ENCODE assay signal across 8 cellular contexts in the genomic region with DNA sequence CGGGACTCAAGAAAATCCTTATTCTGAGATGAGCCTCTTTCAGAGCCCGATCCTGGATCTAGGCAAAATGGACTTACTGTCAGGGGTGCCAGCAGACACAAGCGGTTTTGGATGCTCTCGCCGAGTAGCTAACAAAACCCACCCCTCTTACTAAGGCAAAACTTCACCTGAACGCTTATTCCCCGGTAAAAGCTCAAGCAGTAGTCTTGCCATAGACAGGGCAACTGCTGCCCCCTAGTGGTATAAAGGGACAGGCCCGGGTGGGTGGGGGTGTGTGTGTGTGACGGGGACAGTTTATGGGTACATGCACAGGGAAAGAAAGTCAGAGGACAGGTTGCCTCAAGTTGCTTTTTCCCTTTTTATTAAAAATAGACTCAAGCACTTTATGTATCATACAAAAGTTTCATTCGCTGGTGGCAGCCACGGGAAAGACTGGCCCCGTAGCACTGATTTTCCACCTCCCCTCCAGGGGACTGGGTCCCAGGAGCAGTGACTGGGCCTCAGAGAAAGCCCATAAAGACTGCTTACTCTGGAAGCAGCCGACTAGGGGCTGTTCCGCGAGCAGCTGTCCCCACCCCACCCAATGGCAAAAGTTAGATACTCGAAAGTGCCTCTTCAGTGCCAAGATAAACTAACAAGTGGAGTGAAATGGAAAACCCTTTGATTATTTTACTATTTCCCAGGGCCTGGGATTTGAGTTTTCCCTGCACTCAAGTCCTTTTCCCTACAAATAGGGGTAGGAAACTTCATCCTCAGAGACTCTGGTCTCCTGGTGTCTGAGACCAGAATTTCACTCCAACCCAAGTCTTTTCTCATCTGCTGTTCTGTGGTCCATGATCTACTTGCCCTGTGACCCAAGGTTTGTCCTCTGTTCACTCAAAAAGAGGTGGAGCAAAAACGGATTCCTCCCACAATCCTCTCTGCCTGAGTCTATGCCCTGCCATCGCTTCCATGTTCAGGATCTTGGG. TPM values are rescaled to one million over a fixed set of nuclear protein-coding genes. Genes with fewer than 3 reads are reported as not detected.
DNase-seq lines count a peak whose midpoint lies in the region; ATAC-seq and TF ChIP-seq lines count a peak whose summit lies in the region.

No MANE protein-coding gene starts in this region.

- H3K27me3 Mint-ChIP-seq in WTC11 (ENCODE audit: low read depth) = peaks cover 14% of the 10 kb centered on the region

- CTCF ChIA-PET in WTC11 (lab: Charles Lee) = interaction anchor here (0.6 to 7.6 kb wide), 61 partner anchors 9 to 396 kb away, joined by 3 to 363 read pairs (median 5); a partner anchor contains a TSS

- POLR2A ChIA-PET in WTC11 (lab: Charles Lee) = interaction anchor here (0.7 to 2.4 kb wide), 11 partner anchors 21 to 153 kb away, joined by 3 to 31 read pairs (median 4); a partner anchor contains a TSS

- no peaks in the 10 kb centered on the region for H3K9me3 Mint-ChIP-seq in WTC11

- DNase-seq in NCI-H2029 treated with DMSO at 0.1 percent for 48 hours (lab: John Stamatoyannopoulos, UW) (peak; percentile 32), WTC11 (ENCODE audit: low spot score) (peak; percentile 96), caudate nucleus (lab: John Stamatoyannopoulos, UW) (peak in 56 of 61 donors; percentile 9 to 87 (median 60)), left kidney (ENCODE audit: low read depth, low spot score) (peak; percentile 93), cortex of kidney (lab: John Stamatoyannopoulos, UW) (no peak)
- DNase-seq in stimulated activated CD4-positive, alpha-beta T cell treated with anti-CD3 and anti-CD28 coated beads, Interleukin-4, amount 100 ng/mL, for 4 hours = peak; percentile 77 to 82

- peaks cover 36% of the 10 kb centered on the region for H3K36me3 Mint-ChIP-seq in WTC11

- peak; percentile 56 for ATAC-seq in HG02588 (IDR thresholded peaks at IDR 0.05; ENCODE audit: unreplicated experiment)
- ATAC-seq in WTC11 = peak; percentile 32

- peak; percentile 53 for TF ChIP-seq CTCF in GM12801 (IDR thresholded peaks at IDR 0.05; ENCODE audit: extremely low read depth, insufficient read length)
- TF ChIP-seq CTCF in WTC11 (IDR thresholded peaks at IDR 0.05) = peak; percentile 92

- peaks cover 94% of the 10 kb centered on the region for H3K4me1 Mint-ChIP-seq in WTC11

- H3K27ac ChIP-seq in caudate nucleus (ENCODE audit: low read depth, low read length) = no peak overlapping the region

- H3K4me3 Mint-ChIP-seq in WTC11 = peak overlapping the region; percentile 80

- peak overlapping the region; percentile 92 for H3K27ac Mint-ChIP-seq in WTC11

TF ChIP-seq in WTC11, 78 proteins besides CTCF, POLR2A, EP300 and RAD21:
- TF ChIP-seq RORB (CRISPR knock-in tag; IDR thresholded peaks at IDR 0.05) (no peak), ESRRA (CRISPR knock-in tag; IDR thresholded peaks at IDR 0.05; ENCODE audit: borderline replicate concordance) (no peak), ZNF138 (CRISPR knock-in tag; conservative IDR thresholded peaks at IDR 0.05) (no peak), ELF4 (CRISPR knock-in tag; IDR thresholded peaks at IDR 0.05; ENCODE audit: low read depth) (no peak), EMX1 (CRISPR knock-in tag; IDR thresholded peaks at IDR 0.05) (no peak; the same call in 1 of the 2 replicates)
- TF ChIP-seq, protein P1, sequence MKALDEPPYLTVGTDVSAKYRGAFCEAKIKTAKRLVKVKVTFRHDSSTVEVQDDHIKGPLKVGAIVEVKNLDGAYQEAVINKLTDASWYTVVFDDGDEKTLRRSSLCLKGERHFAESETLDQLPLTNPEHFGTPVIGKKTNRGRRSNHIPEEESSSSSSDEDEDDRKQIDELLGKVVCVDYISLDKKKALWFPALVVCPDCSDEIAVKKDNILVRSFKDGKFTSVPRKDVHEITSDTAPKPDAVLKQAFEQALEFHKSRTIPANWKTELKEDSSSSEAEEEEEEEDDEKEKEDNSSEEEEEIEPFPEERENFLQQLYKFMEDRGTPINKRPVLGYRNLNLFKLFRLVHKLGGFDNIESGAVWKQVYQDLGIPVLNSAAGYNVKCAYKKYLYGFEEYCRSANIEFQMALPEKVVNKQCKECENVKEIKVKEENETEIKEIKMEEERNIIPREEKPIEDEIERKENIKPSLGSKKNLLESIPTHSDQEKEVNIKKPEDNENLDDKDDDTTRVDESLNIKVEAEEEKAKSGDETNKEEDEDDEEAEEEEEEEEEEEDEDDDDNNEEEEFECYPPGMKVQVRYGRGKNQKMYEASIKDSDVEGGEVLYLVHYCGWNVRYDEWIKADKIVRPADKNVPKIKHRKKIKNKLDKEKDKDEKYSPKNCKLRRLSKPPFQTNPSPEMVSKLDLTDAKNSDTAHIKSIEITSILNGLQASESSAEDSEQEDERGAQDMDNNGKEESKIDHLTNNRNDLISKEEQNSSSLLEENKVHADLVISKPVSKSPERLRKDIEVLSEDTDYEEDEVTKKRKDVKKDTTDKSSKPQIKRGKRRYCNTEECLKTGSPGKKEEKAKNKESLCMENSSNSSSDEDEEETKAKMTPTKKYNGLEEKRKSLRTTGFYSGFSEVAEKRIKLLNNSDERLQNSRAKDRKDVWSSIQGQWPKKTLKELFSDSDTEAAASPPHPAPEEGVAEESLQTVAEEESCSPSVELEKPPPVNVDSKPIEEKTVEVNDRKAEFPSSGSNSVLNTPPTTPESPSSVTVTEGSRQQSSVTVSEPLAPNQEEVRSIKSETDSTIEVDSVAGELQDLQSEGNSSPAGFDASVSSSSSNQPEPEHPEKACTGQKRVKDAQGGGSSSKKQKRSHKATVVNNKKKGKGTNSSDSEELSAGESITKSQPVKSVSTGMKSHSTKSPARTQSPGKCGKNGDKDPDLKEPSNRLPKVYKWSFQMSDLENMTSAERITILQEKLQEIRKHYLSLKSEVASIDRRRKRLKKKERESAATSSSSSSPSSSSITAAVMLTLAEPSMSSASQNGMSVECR (CRISPR knock-in tag; IDR thresholded peaks at IDR 0.05; ENCODE audit: borderline replicate concordance) = no peak
- TF ChIP-seq, protein P2, sequence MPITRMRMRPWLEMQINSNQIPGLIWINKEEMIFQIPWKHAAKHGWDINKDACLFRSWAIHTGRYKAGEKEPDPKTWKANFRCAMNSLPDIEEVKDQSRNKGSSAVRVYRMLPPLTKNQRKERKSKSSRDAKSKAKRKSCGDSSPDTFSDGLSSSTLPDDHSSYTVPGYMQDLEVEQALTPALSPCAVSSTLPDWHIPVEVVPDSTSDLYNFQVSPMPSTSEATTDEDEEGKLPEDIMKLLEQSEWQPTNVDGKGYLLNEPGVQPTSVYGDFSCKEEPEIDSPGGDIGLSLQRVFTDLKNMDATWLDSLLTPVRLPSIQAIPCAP (CRISPR knock-in tag; IDR thresholded peaks at IDR 0.05) = no peak
- TF ChIP-seq, protein P3, sequence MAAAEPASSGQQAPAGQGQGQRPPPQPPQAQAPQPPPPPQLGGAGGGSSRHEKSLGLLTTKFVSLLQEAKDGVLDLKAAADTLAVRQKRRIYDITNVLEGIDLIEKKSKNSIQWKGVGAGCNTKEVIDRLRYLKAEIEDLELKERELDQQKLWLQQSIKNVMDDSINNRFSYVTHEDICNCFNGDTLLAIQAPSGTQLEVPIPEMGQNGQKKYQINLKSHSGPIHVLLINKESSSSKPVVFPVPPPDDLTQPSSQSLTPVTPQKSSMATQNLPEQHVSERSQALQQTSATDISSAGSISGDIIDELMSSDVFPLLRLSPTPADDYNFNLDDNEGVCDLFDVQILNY (CRISPR knock-in tag; IDR thresholded peaks at IDR 0.05) = no peak
- TF ChIP-seq, protein P4, sequence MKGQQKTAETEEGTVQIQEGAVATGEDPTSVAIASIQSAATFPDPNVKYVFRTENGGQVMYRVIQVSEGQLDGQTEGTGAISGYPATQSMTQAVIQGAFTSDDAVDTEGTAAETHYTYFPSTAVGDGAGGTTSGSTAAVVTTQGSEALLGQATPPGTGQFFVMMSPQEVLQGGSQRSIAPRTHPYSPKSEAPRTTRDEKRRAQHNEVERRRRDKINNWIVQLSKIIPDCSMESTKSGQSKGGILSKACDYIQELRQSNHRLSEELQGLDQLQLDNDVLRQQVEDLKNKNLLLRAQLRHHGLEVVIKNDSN (CRISPR knock-in tag; IDR thresholded peaks at IDR 0.05) = no peak
- TF ChIP-seq, protein P5, sequence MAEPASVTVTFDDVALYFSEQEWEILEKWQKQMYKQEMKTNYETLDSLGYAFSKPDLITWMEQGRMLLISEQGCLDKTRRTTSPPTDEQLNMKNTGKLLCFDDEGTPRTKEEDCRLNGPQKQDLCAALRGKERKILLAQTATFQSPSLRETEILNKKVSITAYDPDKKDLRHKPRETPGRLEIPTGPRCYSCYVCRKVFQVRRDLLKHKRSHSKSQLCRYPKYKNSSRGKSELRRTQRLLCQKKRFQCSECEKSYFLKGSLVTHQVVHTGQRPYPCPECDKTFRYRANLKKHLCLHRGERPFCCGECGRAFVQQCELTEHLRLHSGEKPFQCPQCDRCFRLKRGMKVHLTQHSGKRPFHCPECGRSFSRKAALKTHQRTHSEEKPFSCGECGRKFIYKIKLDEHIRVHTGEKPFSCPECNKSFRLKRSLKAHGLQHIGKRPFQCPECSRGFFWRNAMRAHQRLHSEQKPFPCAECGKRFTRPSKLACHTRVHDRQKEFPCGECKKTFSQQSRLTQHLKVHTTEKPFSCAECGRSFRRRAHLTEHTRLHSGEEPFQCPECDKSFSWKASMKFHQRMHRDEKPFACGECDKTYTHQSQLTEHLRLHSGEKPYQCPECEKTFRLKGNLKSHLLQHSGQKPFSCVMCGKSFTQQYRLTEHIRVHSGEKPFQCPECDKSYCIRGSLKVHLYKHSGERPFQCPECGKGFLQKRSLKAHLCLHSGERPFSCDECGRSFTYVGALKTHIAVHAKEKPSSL (CRISPR knock-in tag; conservative IDR thresholded peaks at IDR 0.05) = no peak

RNA-seq across cellular contexts. Expression of a gene that starts 4.7 kb away (rescaled TPM):
- total RNA-seq in WTC11 (2021) = 0.15 to 0.30 TPM in 2 of 3 replicates, not detected in the other

RNA-seq across cellular contexts. Expression of a gene that starts 12.5 kb away (rescaled TPM):
- total RNA-seq in WTC11 (2021) = 24.5 to 26.3 TPM (median 24.6 TPM) in 3 replicates

RNA-seq across cellular contexts. Expression of a gene that starts 22.9 kb away (rescaled TPM):
- 49.3 to 51.6 TPM (median 50.5 TPM) in 3 replicates for total RNA-seq in WTC11 (2021)

RNA-seq across cellular contexts. Expression of a gene that starts 47.5 kb away (rescaled TPM):
- total RNA-seq in WTC11 (2021) = 49.1 to 51.8 TPM (median 50.2 TPM) in 3 replicates
